In the genomic region with DNA sequence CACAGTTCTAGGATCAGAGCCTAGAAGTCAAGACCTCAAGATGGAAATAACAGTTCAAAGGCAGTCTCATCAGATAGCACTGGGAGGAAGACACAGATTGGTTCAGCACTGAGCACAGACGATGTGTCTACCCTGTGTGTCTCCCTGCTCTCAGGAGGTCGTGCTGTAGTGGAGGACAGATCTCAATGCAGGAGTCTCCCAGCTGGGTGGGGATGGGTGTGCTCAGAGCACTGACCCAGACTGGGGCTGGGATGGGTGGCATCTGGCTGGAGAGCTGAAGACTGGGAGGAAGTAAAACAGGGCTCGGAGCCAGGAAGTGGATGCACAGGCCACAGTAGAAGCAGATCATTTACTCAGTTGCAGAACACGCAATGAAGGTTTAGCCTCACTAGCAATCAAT, we compare ENCODE assay signal across 21 cellular contexts.
A peak's percentile ranks its signal among the peaks of the same experiment; 100 is the strongest.
DNase-seq lines count a peak whose midpoint lies in the region; ATAC-seq lines count a peak whose summit lies in the region.
"Had no signal": no experiment of that assay in that cellular context is flagged by ENCODE, and none has a peak within 500 bp of the region (broad histone marks: within the 10 kb centered on the region; RNA-seq: fewer than 3 reads in every experiment).

No MANE protein-coding gene starts in this region.

- no peak overlapping the region for H3K4me3 Mint-ChIP-seq in activated T-cell treated with anti-CD3 and anti-CD28 coated beads, Interleukin-2, amount 50 U/mL, for 4 hours
- H3K4me3 Mint-ChIP-seq in activated T-helper 17 cell treated with anti-CD3 and anti-CD28 coated beads, Interleukin-2, amount 50 U/mL, for 72 hours: peak overlapping the region; percentile 21
- no peak overlapping the region for H3K4me3 Mint-ChIP-seq in activated CD4-positive, alpha-beta T cell treated with anti-CD3 and anti-CD28 coated beads, Interleukin-2, amount 10 ng/mL, durations not matched to agents 7 days and 5 days
- H3K4me3 Mint-ChIP-seq: activated naive CD4-positive, alpha-beta T cell treated with anti-CD3 and anti-CD28 coated beads, Interleukin-2, amount 10 ng/mL, durations not matched to agents 7 days and 5 days; stimulated activated effector memory CD8-positive, alpha-beta T cell treated with anti-CD3 and anti-CD28 coated beads, Interleukin-12 subunit alpha, Interleukin-12 subunit beta, amount 100 ng/mL, for 72 hours had no signal

- H3K27ac ChIP-seq in KOPT-K1 (ENCODE audit: low read depth, low read length, poor library complexity, severe bottlenecking): peak overlapping the region; percentile 14
- H3K27ac ChIP-seq: skin epidermis had no signal

- POLR2A ChIA-PET in activated CD4-positive, alpha-beta T cell treated with anti-CD3 and anti-CD28 coated beads, Interleukin-2, amount 10 ng/mL, durations not matched to agents 7 days and 5 days (lab: Charles Lee): no interaction called here

- peak; percentile 35 to 46 for ATAC-seq in activated T-cell treated with anti-CD3 and anti-CD28 coated beads, Interleukin-2, amount 50 U/mL, for 4 hours
- peak; percentile 21 for ATAC-seq in activated T-helper 17 cell treated with anti-CD3 and anti-CD28 coated beads, Interleukin-2, amount 50 U/mL, for 72 hours (replicated peaks)
- ATAC-seq in sciatic nerve: peak; percentile 45
- ATAC-seq: GM12878; stimulated activated effector memory CD8-positive, alpha-beta T cell treated with anti-CD3 and anti-CD28 coated beads, Interleukin-12 subunit alpha, Interleukin-12 subunit beta, amount 100 ng/mL, for 72 hours had no signal

- DNase-seq in activated T-cell treated with anti-CD3 and anti-CD28 coated beads, Interleukin-2, amount 50 U/mL, for 4 hours: no peak
- no peak for DNase-seq in activated T-cell treated with anti-CD3 and anti-CD28 coated beads, Interleukin-2, amount 50 U/mL, for 1 hour
- DNase-seq in sciatic nerve (ENCODE audit: low spot score) (no peak), dermis blood vessel endothelial cell (no peak), HuH-7 (ENCODE audit: low spot score) (no peak)
- DNase-seq in activated CD4-positive, alpha-beta T cell treated with anti-CD3 and anti-CD28 coated beads, Interleukin-2, amount 10 ng/mL, durations not matched to agents 7 days and 5 days: no peak
- DNase-seq: activated naive CD4-positive, alpha-beta T cell treated with anti-CD3 and anti-CD28 coated beads, Interleukin-2, amount 10 ng/mL, durations not matched to agents 7 days and 5 days; cerebellar nuclear complex; DMS53; erythroblast; foreskin fibroblast; KBM-7; NCI-H187 treated with DMSO at 0.1 percent for 48 hours; NCI-H69; stimulated activated CD4-positive, alpha-beta T cell treated with anti-CD3 and anti-CD28 coated beads, Interleukin-1b, Interleukin-23, amount 100 ng/mL, for 48 hours had no signal

- H3K36me3 Mint-ChIP-seq in activated T-cell treated with anti-CD3 and anti-CD28 coated beads, Interleukin-2, amount 50 U/mL, for 4 hours (ENCODE audit: insufficient read depth): no peaks in the 10 kb centered on the region
- no peaks in the 10 kb centered on the region for H3K36me3 Mint-ChIP-seq in activated T-helper 17 cell treated with anti-CD3 and anti-CD28 coated beads, Interleukin-2, amount 50 U/mL, for 72 hours (ENCODE audit: low read depth)
- no peaks in the 10 kb centered on the region for H3K36me3 Mint-ChIP-seq in activated CD4-positive, alpha-beta T cell treated with anti-CD3 and anti-CD28 coated beads, Interleukin-2, amount 10 ng/mL, durations not matched to agents 7 days and 5 days (ENCODE audit: low read depth)
- H3K36me3 Mint-ChIP-seq: activated naive CD4-positive, alpha-beta T cell treated with anti-CD3 and anti-CD28 coated beads, Interleukin-2, amount 10 ng/mL, durations not matched to agents 7 days and 5 days; stimulated activated effector memory CD8-positive, alpha-beta T cell treated with anti-CD3 and anti-CD28 coated beads, Interleukin-12 subunit alpha, Interleukin-12 subunit beta, amount 100 ng/mL, for 72 hours had no signal

- intact Hi-C loops in sciatic nerve (cut with DNase I): no loop called here

- H3K27me3 Mint-ChIP-seq in activated T-cell treated with anti-CD3 and anti-CD28 coated beads, Interleukin-2, amount 50 U/mL, for 4 hours (ENCODE audit: low read depth): no peaks in the 10 kb centered on the region
- H3K27me3 Mint-ChIP-seq in activated T-helper 17 cell treated with anti-CD3 and anti-CD28 coated beads, Interleukin-2, amount 50 U/mL, for 72 hours: no peaks in the 10 kb centered on the region
- H3K27me3 Mint-ChIP-seq in activated CD4-positive, alpha-beta T cell treated with anti-CD3 and anti-CD28 coated beads, Interleukin-2, amount 10 ng/mL, durations not matched to agents 7 days and 5 days: no peaks in the 10 kb centered on the region

- H3K27ac Mint-ChIP-seq in activated T-helper 17 cell treated with anti-CD3 and anti-CD28 coated beads, Interleukin-2, amount 50 U/mL, for 72 hours: peak overlapping the region; percentile 60
- no peak overlapping the region for H3K27ac Mint-ChIP-seq in activated CD4-positive, alpha-beta T cell treated with anti-CD3 and anti-CD28 coated beads, Interleukin-2, amount 10 ng/mL, durations not matched to agents 7 days and 5 days
- H3K27ac Mint-ChIP-seq: activated naive CD4-positive, alpha-beta T cell treated with anti-CD3 and anti-CD28 coated beads, Interleukin-2, amount 10 ng/mL, durations not matched to agents 7 days and 5 days; progenitor cell of endocrine pancreas; stimulated activated effector memory CD8-positive, alpha-beta T cell treated with anti-CD3 and anti-CD28 coated beads, Interleukin-12 subunit alpha, Interleukin-12 subunit beta, amount 100 ng/mL, for 72 hours had no signal

- CTCF ChIA-PET in activated CD4-positive, alpha-beta T cell treated with anti-CD3 and anti-CD28 coated beads, Interleukin-2, amount 10 ng/mL, durations not matched to agents 7 days and 5 days (lab: Charles Lee): no interaction called here

- H3K36me3 ChIP-seq in KOPT-K1 (ENCODE audit: insufficient read depth, low read length): no peaks in the 10 kb centered on the region

- H3K9me3 Mint-ChIP-seq in activated T-cell treated with anti-CD3 and anti-CD28 coated beads, Interleukin-2, amount 50 U/mL, for 4 hours: no peaks in the 10 kb centered on the region
- H3K9me3 Mint-ChIP-seq in activated T-helper 17 cell treated with anti-CD3 and anti-CD28 coated beads, Interleukin-2, amount 50 U/mL, for 72 hours: peaks cover 5% of the 10 kb centered on the region
- H3K9me3 Mint-ChIP-seq in activated CD4-positive, alpha-beta T cell treated with anti-CD3 and anti-CD28 coated beads, Interleukin-2, amount 10 ng/mL, durations not matched to agents 7 days and 5 days: peaks cover 2% of the 10 kb centered on the region
- H3K9me3 Mint-ChIP-seq: stimulated activated effector memory CD8-positive, alpha-beta T cell treated with anti-CD3 and anti-CD28 coated beads, Interleukin-12 subunit alpha, Interleukin-12 subunit beta, amount 100 ng/mL, for 72 hours had no signal

- H3K4me1 Mint-ChIP-seq in activated T-cell treated with anti-CD3 and anti-CD28 coated beads, Interleukin-2, amount 50 U/mL, for 4 hours (ENCODE audit: low read depth): peaks cover 12% of the 10 kb centered on the region
- peaks cover 6% of the 10 kb centered on the region for H3K4me1 Mint-ChIP-seq in activated T-helper 17 cell treated with anti-CD3 and anti-CD28 coated beads, Interleukin-2, amount 50 U/mL, for 72 hours
- no peaks in the 10 kb centered on the region for H3K4me1 Mint-ChIP-seq in activated CD4-positive, alpha-beta T cell treated with anti-CD3 and anti-CD28 coated beads, Interleukin-2, amount 10 ng/mL, durations not matched to agents 7 days and 5 days
- H3K4me1 Mint-ChIP-seq: activated naive CD4-positive, alpha-beta T cell treated with anti-CD3 and anti-CD28 coated beads, Interleukin-2, amount 10 ng/mL, durations not matched to agents 7 days and 5 days; stimulated activated effector memory CD8-positive, alpha-beta T cell treated with anti-CD3 and anti-CD28 coated beads, Interleukin-12 subunit alpha, Interleukin-12 subunit beta, amount 100 ng/mL, for 72 hours had no signal

- H3K9me3 ChIP-seq in KOPT-K1 (ENCODE audit: insufficient read depth, low read length, poor library complexity, severe bottlenecking): peaks cover 6% of the 10 kb centered on the region
